ENCODE assay signal across 20 cellular contexts in genomic region chr15:69236505-69236904, GRCh38.
A peak's percentile ranks its signal among the peaks of the same experiment; 100 is the strongest.
DNase-seq lines count a peak whose midpoint lies in the region; ATAC-seq and TF ChIP-seq lines count a peak whose summit lies in the region.
"Had no signal": no experiment of that assay in that cellular context is flagged by ENCODE, and none has a peak within 500 bp of the region (broad histone marks: within the 10 kb centered on the region; RNA-seq: fewer than 3 reads in every experiment).

No MANE protein-coding gene starts in this region.

- ATAC-seq in RWPE2 (ENCODE audit: low read depth), result peak; percentile 38; the same call in 2 of the 3 replicates
- ATAC-seq: GM23338, HepG2 had no signal

- H3K36me3 Mint-ChIP-seq in type B pancreatic cell, result peaks cover 14% of the 10 kb centered on the region
- H3K36me3 Mint-ChIP-seq: IgD-negative memory B cell had no signal

- TF ChIP-seq CTCF in HEK293 (tag by site-specific recombination; IDR thresholded peaks at IDR 0.05), result no peak
- no peak for TF ChIP-seq CTCF in RWPE2 (IDR thresholded peaks at IDR 0.05; ENCODE audit: poor library complexity, severe bottlenecking)
- TF ChIP-seq CTCF in type B pancreatic cell (conservative IDR thresholded peaks at IDR 0.05), result no peak

- H3K36me3 ChIP-seq in HEK293 (ENCODE audit: control insufficient read depth in 2 of 2, insufficient read depth in 1 of 2, low read length in 2 of 2) (no peaks in the 10 kb centered on the region), RWPE2 (ENCODE audit: low read depth) (no peaks in the 10 kb centered on the region)

- H3K27ac ChIP-seq in HEK293 (ENCODE audit: extremely low read depth, low read depth, low read length), result no peak overlapping the region
- no peak overlapping the region for H3K27ac ChIP-seq in RWPE2 (ENCODE audit: poor library complexity, severe bottlenecking)
- H3K27ac ChIP-seq in epithelial cell of prostate, result no peak overlapping the region
- H3K27ac ChIP-seq: BLaER1 had no signal

- DNase-seq in RWPE2 (ENCODE audit: low spot score) (no peak), epithelial cell of prostate (ENCODE audit: low read depth, low spot score) (peak; percentile 8), type B pancreatic cell (ENCODE audit: extremely low spot score, unreplicated experiment) (no peak), ureter (ENCODE audit: low spot score) (no peak), GM03348 (ENCODE audit: low spot score) (no peak), COLO668 (lab: John Stamatoyannopoulos, UW; ENCODE audit: unreplicated experiment) (no peak)
- DNase-seq: 8988T; Calu3; CD4-positive, alpha-beta memory T cell; DMS53; DND-41; EL; HCEC 1CT; HFFc6 had no signal

- no peaks in the 10 kb centered on the region for H3K9me3 Mint-ChIP-seq in type B pancreatic cell
- H3K9me3 Mint-ChIP-seq: GM23338, HFFc6 had no signal

- H3K27ac Mint-ChIP-seq in type B pancreatic cell, result peak overlapping the region; percentile 68
- H3K27ac Mint-ChIP-seq: CD14-positive monocyte; CD4-positive, alpha-beta memory T cell; GM23338; HFFc6; IgD-negative memory B cell had no signal

- POLR2A ChIA-PET in HEK293 (lab: Yijun Ruan, JAX), result no interaction called here

- CTCF ChIA-PET in HEK293 (lab: Yijun Ruan, JAX), result interaction anchor here (0.6 kb wide), 1 partner anchor 133 kb away, joined by 3 read pairs; no protein-coding TSS in a partner anchor

- H3K9me3 ChIP-seq in HEK293 (ENCODE audit: control insufficient read depth, insufficient read depth, low read depth, low read length), result no peaks in the 10 kb centered on the region
- no peaks in the 10 kb centered on the region for H3K9me3 ChIP-seq in RWPE2 (ENCODE audit: severe bottlenecking)

- no peak overlapping the region for H3K4me3 ChIP-seq in HEK293 (ENCODE audit: low read depth, low read length)
- no peak overlapping the region for H3K4me3 ChIP-seq in RWPE2 (ENCODE audit: severe bottlenecking)
- H3K4me3 ChIP-seq: BLaER1, GM23338 had no signal

- peaks cover 3% of the 10 kb centered on the region for H3K4me1 ChIP-seq in HEK293 (ENCODE audit: control insufficient read depth, insufficient read depth, low read length)
- H3K4me1 ChIP-seq in RWPE2 (ENCODE audit: insufficient read depth, poor library complexity, severe bottlenecking), result peaks cover 6% of the 10 kb centered on the region
- H3K4me1 ChIP-seq: BLaER1 had no signal

- no peak overlapping the region for H3K4me3 Mint-ChIP-seq in type B pancreatic cell
- H3K4me3 Mint-ChIP-seq: CD14-positive monocyte; CD4-positive, alpha-beta memory T cell; GM23338; HFFc6; IgD-negative memory B cell had no signal

- H3K27me3 Mint-ChIP-seq in type B pancreatic cell, result no peaks in the 10 kb centered on the region
- H3K27me3 Mint-ChIP-seq: CD4-positive, alpha-beta memory T cell; IgD-negative memory B cell had no signal

- H3K27me3 ChIP-seq in RWPE2 (ENCODE audit: insufficient read depth, poor library complexity, severe bottlenecking), result no peaks in the 10 kb centered on the region
- H3K27me3 ChIP-seq: BLaER1 had no signal

- H3K4me1 Mint-ChIP-seq in type B pancreatic cell (ENCODE audit: unreplicated experiment), result peaks cover 7% of the 10 kb centered on the region
- H3K4me1 Mint-ChIP-seq: CD14-positive monocyte; CD4-positive, alpha-beta memory T cell; GM23338; IgD-negative memory B cell had no signal

TF ChIP-seq in HEK293, 187 proteins besides CTCF, POLR2A, EP300 and RAD21:
- TF ChIP-seq ZNF626 (tag by site-specific recombination; IDR thresholded peaks at IDR 0.05) (no peak), ZNF624 (tag by site-specific recombination; IDR thresholded peaks at IDR 0.05) (no peak), KLF1 (tag by site-specific recombination; IDR thresholded peaks at IDR 0.05) (no peak), IKZF3 (tag by site-specific recombination; IDR thresholded peaks at IDR 0.05) (no peak), ZNF433 (tag by site-specific recombination; IDR thresholded peaks at IDR 0.05; ENCODE audit: low read depth) (no peak), ZNF776 (tag by site-specific recombination; IDR thresholded peaks at IDR 0.05; ENCODE audit: borderline replicate concordance) (no peak), ZNF664 (tag by site-specific recombination; IDR thresholded peaks at IDR 0.05) (peak; percentile 84), PRDM4 (tag by site-specific recombination; IDR thresholded peaks at IDR 0.05) (no peak)
